ENCODE assay signal across 15 cellular contexts in the genomic region with DNA sequence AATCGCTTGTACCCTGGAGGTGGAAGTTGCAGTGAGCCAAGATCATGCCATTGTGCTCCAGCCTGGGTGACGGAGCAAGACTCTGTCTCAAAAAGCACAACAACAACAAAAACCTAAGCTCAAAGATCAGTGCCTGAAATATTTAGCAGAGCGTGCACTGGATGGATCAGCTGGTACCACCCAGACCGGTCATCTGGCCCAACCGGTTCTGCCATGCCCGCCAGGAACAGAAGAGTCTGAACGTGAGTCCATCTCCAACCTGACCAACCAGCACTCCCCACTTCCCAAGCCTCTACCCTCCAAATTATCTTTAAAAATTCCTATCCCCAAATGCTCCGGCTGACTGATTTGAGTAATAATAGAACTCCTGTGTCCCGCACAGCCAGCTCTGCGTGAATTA. TPM values are rescaled to one million over a fixed set of nuclear protein-coding genes. Genes with fewer than 3 reads are reported as not detected.
A peak's percentile ranks its signal among the peaks of the same experiment; 100 is the strongest.
DNase-seq lines count a peak whose midpoint lies in the region; ATAC-seq and TF ChIP-seq lines count a peak whose summit lies in the region.
"Had no signal": no experiment of that assay in that cellular context is flagged by ENCODE, and none has a peak within 500 bp of the region (broad histone marks: within the 10 kb centered on the region; RNA-seq: fewer than 3 reads in every experiment).

No MANE protein-coding gene starts in this region.

- no peaks in the 10 kb centered on the region for H3K9me3 ChIP-seq in transverse colon

- intact Hi-C loops in transverse colon (cut with DNase I; ENCODE audit: low total_unique reads): no loop called here

- ATAC-seq in naive B cell (ENCODE audit: low read depth in 2 of 2) (no peak), HG03095 (IDR thresholded peaks at IDR 0.05; ENCODE audit: unreplicated experiment) (no peak), GM19397 (IDR thresholded peaks at IDR 0.05; ENCODE audit: unreplicated experiment) (no peak), GM21825 (IDR thresholded peaks at IDR 0.05; ENCODE audit: unreplicated experiment) (no peak)
- ATAC-seq: HCT116 had no signal

- H3K36me3 Mint-ChIP-seq in activated naive CD4-positive, alpha-beta T cell treated with anti-CD3 and anti-CD28 coated beads, Interleukin-2, amount 10 ng/mL, durations not matched to agents 7 days and 5 days: peaks cover 5% of the 10 kb centered on the region
- no peaks in the 10 kb centered on the region for H3K36me3 Mint-ChIP-seq in activated naive CD8-positive, alpha-beta T cell
- H3K36me3 Mint-ChIP-seq in naive B cell: no peaks in the 10 kb centered on the region

- H3K9me3 Mint-ChIP-seq in activated naive CD4-positive, alpha-beta T cell treated with anti-CD3 and anti-CD28 coated beads, Interleukin-2, amount 10 ng/mL, durations not matched to agents 7 days and 5 days: peaks cover 4% of the 10 kb centered on the region
- no peaks in the 10 kb centered on the region for H3K9me3 Mint-ChIP-seq in activated naive CD8-positive, alpha-beta T cell (ENCODE audit: low read depth)
- H3K9me3 Mint-ChIP-seq in naive B cell: no peaks in the 10 kb centered on the region

- TF ChIP-seq EP300 in transverse colon (IDR thresholded peaks at IDR 0.05; ENCODE audit: low read depth): no peak

- H3K4me3 Mint-ChIP-seq in activated naive CD4-positive, alpha-beta T cell treated with anti-CD3 and anti-CD28 coated beads, Interleukin-2, amount 10 ng/mL, durations not matched to agents 7 days and 5 days: peak overlapping the region; percentile 91
- peak overlapping the region; percentile 90 for H3K4me3 Mint-ChIP-seq in activated naive CD8-positive, alpha-beta T cell
- peak overlapping the region in 7 of 8 donors; percentile 56 to 96 (median 94) for H3K4me3 Mint-ChIP-seq in naive B cell

- 89 to 100% methylated on average over 3 to 10 of the region's 10 CpGs for WGBS in transverse colon (ENCODE audit: low coverage in 1 of 2), 2 donors

- DNase-seq in activated naive CD4-positive, alpha-beta T cell treated with anti-CD3 and anti-CD28 coated beads, Interleukin-2, amount 10 ng/mL, durations not matched to agents 7 days and 5 days: no peak
- no peak for DNase-seq in activated naive CD4-positive, alpha-beta T cell treated with Interleukin-2 at 50 U/mL for 16 hours
- DNase-seq in naive B cell (no peak), transverse colon (no peak)
- DNase-seq: AML-193; MM.1S; SHP77 treated with DMSO at 0.1 percent for 48 hours; stimulated activated CD4-positive, alpha-beta T cell treated with anti-CD3 and anti-CD28 coated beads, Interleukin-15, amount 100 ng/mL, for 24 hours had no signal

- H3K4me1 ChIP-seq in transverse colon: peaks cover 7 to 27% (median 18%) of the 10 kb centered on the region in 4 donors

- H3K4me1 Mint-ChIP-seq in activated naive CD4-positive, alpha-beta T cell treated with anti-CD3 and anti-CD28 coated beads, Interleukin-2, amount 10 ng/mL, durations not matched to agents 7 days and 5 days: peaks cover 35% of the 10 kb centered on the region
- peaks cover 15% of the 10 kb centered on the region for H3K4me1 Mint-ChIP-seq in activated naive CD8-positive, alpha-beta T cell (ENCODE audit: low read depth)
- peaks cover 7 to 39% (median 14%) of the 10 kb centered on the region in 3 donors for H3K4me1 Mint-ChIP-seq in naive B cell

- peaks cover 5% of the 10 kb centered on the region for H3K27me3 Mint-ChIP-seq in activated naive CD4-positive, alpha-beta T cell treated with anti-CD3 and anti-CD28 coated beads, Interleukin-2, amount 10 ng/mL, durations not matched to agents 7 days and 5 days
- no peaks in the 10 kb centered on the region for H3K27me3 Mint-ChIP-seq in activated naive CD8-positive, alpha-beta T cell
- H3K27me3 Mint-ChIP-seq in naive B cell: no peaks in the 10 kb centered on the region

- peak overlapping the region in 3 of 4 donors; percentile 95 to 97 (median 97) for H3K27ac ChIP-seq in transverse colon

- no peaks in the 10 kb centered on the region for H3K36me3 ChIP-seq in transverse colon

- no peak for TF ChIP-seq CTCF in transverse colon (IDR thresholded peaks at IDR 0.05)

- in situ Hi-C loops in transverse colon (cut with MboI; ENCODE audit: low pct_ligation_motif_present in 1 of 4, low pct_unique_long_range_greater_than_20kb in 1 of 4, low sequenced_read_pairs in 3 of 4): no loop called here

- no peak for TF ChIP-seq POLR2A in transverse colon (IDR thresholded peaks at IDR 0.05)

- no peaks in the 10 kb centered on the region for H3K27me3 ChIP-seq in transverse colon

- no peak overlapping the region for H3K4me3 ChIP-seq in transverse colon

- H3K27ac Mint-ChIP-seq in activated naive CD4-positive, alpha-beta T cell treated with anti-CD3 and anti-CD28 coated beads, Interleukin-2, amount 10 ng/mL, durations not matched to agents 7 days and 5 days: peak overlapping the region; percentile 99
- peak overlapping the region; percentile 98 for H3K27ac Mint-ChIP-seq in activated naive CD8-positive, alpha-beta T cell
- peak overlapping the region in 4 of 6 donors; percentile 34 to 96 (median 74) for H3K27ac Mint-ChIP-seq in naive B cell

- CTCF ChIA-PET in activated naive CD4-positive, alpha-beta T cell treated with anti-CD3 and anti-CD28 coated beads, Interleukin-2, amount 10 ng/mL, durations not matched to agents 7 days and 5 days (lab: Charles Lee): no interaction called here

RNA-seq across cellular contexts. Expression of a gene that starts 1.5 kb away (rescaled TPM):
- polyA plus RNA-seq in naive B cell (ENCODE audit: low read depth in 6 of 6): 10 to 100 TPM; 39.8 to 65.5 (median 46.2) TPM
- total RNA-seq in transverse colon: 10 to 100 TPM in 2 of 4 donors, 1 to 10 TPM in 1, not detected in 1; 1.2 to 13.2 (median 13.2) TPM

RNA-seq across cellular contexts. Expression of a gene that starts 7.6 kb away (rescaled TPM):
- polyA plus RNA-seq in naive B cell (ENCODE audit: low read depth in 6 of 6): 10 to 100 TPM in 1 of 6 donors, 1 to 10 TPM in 5; 7.2 to 25.7 (median 9.2) TPM
- 10 to 100 TPM; 15.2 to 86.4 (median 24.2) TPM for total RNA-seq in transverse colon

RNA-seq across cellular contexts. Expression of a gene that starts 8.8 kb away (rescaled TPM):
- polyA plus RNA-seq in naive B cell (ENCODE audit: low read depth in 6 of 6): not detected
- total RNA-seq in transverse colon: 1 to 10 TPM in 1 of 4 donors, not detected in 3; 1.2 TPM
- total RNA-seq: fibroblast of lung, NCI-H460 had no signal
- polyA plus RNA-seq: fibroblast of lung had no signal

RNA-seq across cellular contexts. Expression of a gene that starts 22.3 kb away (rescaled TPM):
- under 1 TPM in 2 of 6 donors, not detected in 4; 0.16 to 0.26 TPM for polyA plus RNA-seq in naive B cell (ENCODE audit: low read depth in 6 of 6)
- total RNA-seq in transverse colon: under 1 TPM in 2 of 4 donors, not detected in 2; 0.16 to 0.41 TPM

RNA-seq across cellular contexts. Expression of a gene that starts 52.8 kb away (rescaled TPM):
- polyA plus RNA-seq in naive B cell (ENCODE audit: low read depth in 6 of 6): 10 to 100 TPM; 48.6 to 92.2 (median 61.4) TPM
- total RNA-seq in transverse colon: 100 to 1,000 TPM in 2 of 4 donors, 10 to 100 TPM in 2; 57.6 to 171 (median 95.0) TPM
